ENCODE assay signal across 8 cellular contexts in the genomic region with DNA sequence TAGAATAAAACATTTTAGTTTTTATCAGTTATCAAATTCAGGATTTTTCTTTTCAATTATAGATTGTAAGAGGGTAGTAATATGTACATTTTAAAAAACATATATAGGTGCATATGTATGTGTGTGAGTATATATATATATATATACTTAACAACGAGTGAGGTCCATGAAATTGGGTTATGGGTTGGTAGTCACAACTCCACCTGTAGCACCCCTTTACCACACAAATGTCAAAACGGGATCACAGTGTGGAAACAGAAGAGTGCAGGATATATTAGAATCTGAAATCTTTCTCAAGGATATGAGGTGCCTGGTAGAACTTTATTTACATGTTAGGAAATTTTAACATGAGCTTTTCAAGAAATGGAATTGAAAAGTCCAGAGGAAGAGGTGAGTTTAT. TPM values are rescaled to one million over a fixed set of nuclear protein-coding genes. Genes with fewer than 3 reads are reported as not detected.
A peak's percentile ranks its signal among the peaks of the same experiment; 100 is the strongest.
DNase-seq lines count a peak whose midpoint lies in the region; ATAC-seq and TF ChIP-seq lines count a peak whose summit lies in the region.

No MANE protein-coding gene starts in this region.

- peaks cover 30% of the 10 kb centered on the region for H3K4me1 ChIP-seq in Karpas-422 (ENCODE audit: low read length)

- no peak overlapping the region for H3K9ac ChIP-seq in Karpas-422 (ENCODE audit: low read length)

- TF ChIP-seq CTCF in dorsolateral prefrontal cortex (IDR thresholded peaks at IDR 0.05 in 54 of 56, conservative IDR thresholded peaks at IDR 0.05 in 2 of 56; ENCODE audit: low read depth in 1 of 56, partially characterized antibody in 56 of 56), result no peak
- TF ChIP-seq CTCF in retinal pigment epithelial cell (conservative IDR thresholded peaks at IDR 0.05; ENCODE audit: low read depth, low read length), result no peak

- H3K9me2 ChIP-seq in Karpas-422 (replicated peaks; ENCODE audit: insufficient read depth, low read length), result no peaks in the 10 kb centered on the region

- intact Hi-C loops in dorsolateral prefrontal cortex (cut with DNase I), result loop anchor here in 1 of 2 donors (10.0 kb wide), 1 partner anchor 150 kb away; the partner anchor contains the start of gene GEMIN2

- peaks cover 27% of the 10 kb centered on the region for H3K79me2 ChIP-seq in Karpas-422 (ENCODE audit: low read length)

- H3K4me3 ChIP-seq in dorsolateral prefrontal cortex (peak overlapping the region in 47 of 59 donors; percentile 2 to 97 (median 91)), retinal pigment epithelial cell (ENCODE audit: low read length) (peak overlapping the region; percentile 87), Karpas-422 (ENCODE audit: low read length) (no peak overlapping the region)

- no peaks in the 10 kb centered on the region for H4K20me1 ChIP-seq in Karpas-422 (ENCODE audit: insufficient read depth, low read depth, low read length)

- H2AFZ ChIP-seq in Karpas-422 (ENCODE audit: low read length), result no peak overlapping the region

- peak; percentile 26 for DNase-seq in NCI-H2171 treated with DMSO at 0.1 percent for 48 hours (lab: John Stamatoyannopoulos, UW)
- DNase-seq in NCI-H2171 (lab: John Stamatoyannopoulos, UW), result no peak
- DNase-seq in NCI-H2227 (lab: John Stamatoyannopoulos, UW; ENCODE audit: unreplicated experiment), result peak; percentile 31
- DNase-seq in dorsolateral prefrontal cortex, result no peak
- peak; percentile 46 for DNase-seq in retinal pigment epithelial cell (ENCODE audit: low read depth)
- no peak for DNase-seq in Karpas-422
- no peak for DNase-seq in NCI-H187 treated with DMSO at 0.1 percent for 48 hours (lab: John Stamatoyannopoulos, UW)

- ATAC-seq in GM18909 (IDR thresholded peaks at IDR 0.05; ENCODE audit: poor library complexity, unreplicated experiment), result no peak

- H3K27me3 ChIP-seq in dorsolateral prefrontal cortex (no peaks in the 10 kb centered on the region), Karpas-422 (ENCODE audit: low read length) (no peaks in the 10 kb centered on the region)

- H3K27ac ChIP-seq in dorsolateral prefrontal cortex (peak overlapping the region in 11 of 59 donors; percentile 16 to 99 (median 98)), Karpas-422 (ENCODE audit: low read length) (no peak overlapping the region)

- H3K9me3 ChIP-seq in Karpas-422 (ENCODE audit: low read length), result no peaks in the 10 kb centered on the region

- H3K4me2 ChIP-seq in Karpas-422 (ENCODE audit: low read depth, low read length, poor library complexity, severe bottlenecking), result no peak overlapping the region

- H3K36me3 ChIP-seq in Karpas-422 (ENCODE audit: insufficient read depth, low read length), result no peaks in the 10 kb centered on the region

RNA-seq across cellular contexts. Expression of gene MIA2, which starts 31.3 kb away (rescaled TPM):
- 10 to 100 TPM; 15.4 to 31.9 (median 23.5) TPM for total RNA-seq in dorsolateral prefrontal cortex
- 36.2 and 65.7 TPM in 2 replicates for total RNA-seq in Karpas-422 (2014; rRNA removed; shearing (Covaris generic); ENCODE audit: low replicate concordance)

Comparison
In these comparisons a context has a peak if more than half of its experiments do, and no peak if none do; other contexts are left out.
1. DNase-seq: peak in NCI-H2171 treated with DMSO at 0.1 percent for 48 hours (single experiment), NCI-H2227 (single experiment) and retinal pigment epithelial cell (single experiment); none in NCI-H2171 (single experiment), dorsolateral prefrontal cortex (0 of 10), Karpas-422 (single experiment) and NCI-H187 treated with DMSO at 0.1 percent for 48 hours (single experiment).